Comparison of ENCODE assay signal across 10 cellular contexts in genomic region chr20:62376112-62377063, GRCh38. TPM values are rescaled to one million over a fixed set of nuclear protein-coding genes. Genes with fewer than 3 reads are reported as not detected.
DNase-seq lines count a peak whose midpoint lies in the region; ATAC-seq and TF ChIP-seq lines count a peak whose summit lies in the region.
"Had no signal": no experiment of that assay in that cellular context is flagged by ENCODE, and none has a peak within 500 bp of the region (broad histone marks: within the 10 kb centered on the region; RNA-seq: fewer than 3 reads in every experiment).

No MANE protein-coding gene starts in this region.

- DNase-seq in GM23338 (ENCODE audit: low spot score): peak; percentile 93
- DNase-seq in astrocyte of the cerebellum (ENCODE audit: low read depth): no peak
- DNase-seq in right atrium auricular region (ENCODE audit: low spot score): no peak
- peak; percentile 74 for DNase-seq in retina
- no peak for DNase-seq in stimulated activated naive CD4-positive, alpha-beta T cell treated with Interleukin-2 at 50 U/mL for 16 hours (lab: John Stamatoyannopoulos, UW)
- DNase-seq in stimulated activated naive CD8-positive, alpha-beta T cell treated with anti-CD3 and anti-CD28 coated beads, Interleukin-15, amount 100 ng/mL, for 72 hours: no peak
- DNase-seq in DMS79 (lab: John Stamatoyannopoulos, UW): no peak
- DNase-seq: effector memory CD4-positive, alpha-beta T cell; NCI-H1105 treated with DMSO at 0.1 percent for 48 hours had no signal

- H3K4me2 ChIP-seq in GM23338: peak overlapping the region; percentile 57; the same call in 1 of the 2 replicates

- TF ChIP-seq CTCF in GM23338 (conservative IDR thresholded peaks at IDR 0.05; ENCODE audit: low read depth in 2 of 2) (peak; percentile 48 to 77), astrocyte of the cerebellum (IDR thresholded peaks at IDR 0.05; ENCODE audit: low read depth, low read length, missing control alignments) (peak; percentile 54), right atrium auricular region (IDR thresholded peaks at IDR 0.05) (peak; percentile 33 to 63)

- H3K27ac ChIP-seq in GM23338 (ENCODE audit: low read depth): peak overlapping the region; percentile 97
- peak overlapping the region; percentile 57 to 78 for H3K27ac ChIP-seq in right atrium auricular region

- H3K4me1 Mint-ChIP-seq in GM23338: peaks cover 37% of the 10 kb centered on the region
- peaks cover 5% of the 10 kb centered on the region for H3K4me1 Mint-ChIP-seq in stimulated activated naive CD8-positive, alpha-beta T cell treated with anti-CD3 and anti-CD28 coated beads, Interleukin-15, amount 100 ng/mL, for 72 hours

- peak; percentile 85 for ATAC-seq in GM23338
- ATAC-seq in GM18505 (IDR thresholded peaks at IDR 0.05; ENCODE audit: unreplicated experiment): no peak
- no peak for ATAC-seq in stimulated activated naive CD8-positive, alpha-beta T cell treated with anti-CD3 and anti-CD28 coated beads, Interleukin-15, amount 100 ng/mL, for 72 hours

- H3K4me3 Mint-ChIP-seq in GM23338: no peak overlapping the region
- no peak overlapping the region for H3K4me3 Mint-ChIP-seq in stimulated activated naive CD8-positive, alpha-beta T cell treated with anti-CD3 and anti-CD28 coated beads, Interleukin-15, amount 100 ng/mL, for 72 hours

- H4K20me1 ChIP-seq in GM23338 (replicated peaks; ENCODE audit: insufficient read depth): no peaks in the 10 kb centered on the region

- H3K9me3 ChIP-seq in right atrium auricular region: no peaks in the 10 kb centered on the region

- no peak overlapping the region for H2AFZ ChIP-seq in GM23338

- H3K27me3 ChIP-seq in GM23338 (ENCODE audit: insufficient read depth) (no peaks in the 10 kb centered on the region), right atrium auricular region (no peaks in the 10 kb centered on the region)

- H3K4me3 ChIP-seq in GM23338 (0 out of 2 replicates have a peak overlapping the region, but pooled peaks have one; percentile 23), astrocyte of the cerebellum (ENCODE audit: low read depth, low read length) (no peak overlapping the region), right atrium auricular region (no peak overlapping the region)

- no peaks in the 10 kb centered on the region; the same call in 2 of the 3 replicates for H3K9me3 Mint-ChIP-seq in GM23338
- H3K9me3 Mint-ChIP-seq in stimulated activated naive CD8-positive, alpha-beta T cell treated with anti-CD3 and anti-CD28 coated beads, Interleukin-15, amount 100 ng/mL, for 72 hours: no peaks in the 10 kb centered on the region

- no peak for TF ChIP-seq POLR2A in GM18505 (IDR thresholded peaks at IDR 0.05; ENCODE audit: borderline replicate concordance, extremely low read depth, insufficient read depth, insufficient read length)

- no peaks in the 10 kb centered on the region for H3K9me2 ChIP-seq in GM23338 (ENCODE audit: insufficient read depth)

- peaks cover 10% of the 10 kb centered on the region; the same call in 1 of the 2 replicates for H3F3A ChIP-seq in GM23338 (replicated peaks; ENCODE audit: low read depth)

- H3K4me1 ChIP-seq in GM23338 (ENCODE audit: insufficient read depth) (peaks cover 14% of the 10 kb centered on the region), right atrium auricular region (peaks cover 0 to 64% of the 10 kb centered on the region in 2 donors)

- H3K79me2 ChIP-seq in GM23338 (replicated peaks; ENCODE audit: insufficient read depth): no peaks in the 10 kb centered on the region

- H3K27ac Mint-ChIP-seq in GM23338: peak overlapping the region; percentile 83; the same call in 1 of the 2 replicates
- H3K27ac Mint-ChIP-seq in stimulated activated naive CD8-positive, alpha-beta T cell treated with anti-CD3 and anti-CD28 coated beads, Interleukin-15, amount 100 ng/mL, for 72 hours: peak overlapping the region in 1 of 2 donors; percentile 4

- peaks cover 22% of the 10 kb centered on the region for H3K27me3 Mint-ChIP-seq in GM23338 (ENCODE audit: insufficient read depth, low read depth, poor library complexity)
- no peaks in the 10 kb centered on the region for H3K27me3 Mint-ChIP-seq in stimulated activated naive CD8-positive, alpha-beta T cell treated with anti-CD3 and anti-CD28 coated beads, Interleukin-15, amount 100 ng/mL, for 72 hours

- no peaks in the 10 kb centered on the region for H3K36me3 ChIP-seq in GM23338 (ENCODE audit: insufficient read depth)
- H3K36me3 ChIP-seq in right atrium auricular region: no peaks in the 10 kb centered on the region

- in situ Hi-C loops in astrocyte of the cerebellum (cut with HindIII; ENCODE audit: low sequenced_read_pairs): loop anchor here (25.0 kb wide), 1 partner anchor 89 kb away; no protein-coding TSS in a partner anchor

- H3K36me3 Mint-ChIP-seq in GM23338 (ENCODE audit: low read depth): peaks cover 7% of the 10 kb centered on the region; the same call in 2 of the 3 replicates

TF ChIP-seq in GM23338, 12 proteins besides CTCF, POLR2A, EP300 and RAD21 (continues in another document):
- TF ChIP-seq, protein P1, sequence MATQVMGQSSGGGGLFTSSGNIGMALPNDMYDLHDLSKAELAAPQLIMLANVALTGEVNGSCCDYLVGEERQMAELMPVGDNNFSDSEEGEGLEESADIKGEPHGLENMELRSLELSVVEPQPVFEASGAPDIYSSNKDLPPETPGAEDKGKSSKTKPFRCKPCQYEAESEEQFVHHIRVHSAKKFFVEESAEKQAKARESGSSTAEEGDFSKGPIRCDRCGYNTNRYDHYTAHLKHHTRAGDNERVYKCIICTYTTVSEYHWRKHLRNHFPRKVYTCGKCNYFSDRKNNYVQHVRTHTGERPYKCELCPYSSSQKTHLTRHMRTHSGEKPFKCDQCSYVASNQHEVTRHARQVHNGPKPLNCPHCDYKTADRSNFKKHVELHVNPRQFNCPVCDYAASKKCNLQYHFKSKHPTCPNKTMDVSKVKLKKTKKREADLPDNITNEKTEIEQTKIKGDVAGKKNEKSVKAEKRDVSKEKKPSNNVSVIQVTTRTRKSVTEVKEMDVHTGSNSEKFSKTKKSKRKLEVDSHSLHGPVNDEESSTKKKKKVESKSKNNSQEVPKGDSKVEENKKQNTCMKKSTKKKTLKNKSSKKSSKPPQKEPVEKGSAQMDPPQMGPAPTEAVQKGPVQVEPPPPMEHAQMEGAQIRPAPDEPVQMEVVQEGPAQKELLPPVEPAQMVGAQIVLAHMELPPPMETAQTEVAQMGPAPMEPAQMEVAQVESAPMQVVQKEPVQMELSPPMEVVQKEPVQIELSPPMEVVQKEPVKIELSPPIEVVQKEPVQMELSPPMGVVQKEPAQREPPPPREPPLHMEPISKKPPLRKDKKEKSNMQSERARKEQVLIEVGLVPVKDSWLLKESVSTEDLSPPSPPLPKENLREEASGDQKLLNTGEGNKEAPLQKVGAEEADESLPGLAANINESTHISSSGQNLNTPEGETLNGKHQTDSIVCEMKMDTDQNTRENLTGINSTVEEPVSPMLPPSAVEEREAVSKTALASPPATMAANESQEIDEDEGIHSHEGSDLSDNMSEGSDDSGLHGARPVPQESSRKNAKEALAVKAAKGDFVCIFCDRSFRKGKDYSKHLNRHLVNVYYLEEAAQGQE (IDR thresholded peaks at IDR 0.05; ENCODE audit: unreplicated experiment): no peak
- TF ChIP-seq ZNF114 (CRISPR knock-in tag; IDR thresholded peaks at IDR 0.05): no peak
- TF ChIP-seq POLR2AphosphoS5 (IDR thresholded peaks at IDR 0.05; ENCODE audit: low read depth): no peak
- no peak for TF ChIP-seq ZNF331 (CRISPR knock-in tag; IDR thresholded peaks at IDR 0.05; ENCODE audit: low read depth)
- TF ChIP-seq STAT1 (IDR thresholded peaks at IDR 0.05; ENCODE audit: unreplicated experiment): no peak
- TF ChIP-seq EZH2phosphoT487 (IDR thresholded peaks at IDR 0.05; ENCODE audit: unreplicated experiment): no peak
- no peak for TF ChIP-seq JUNB (IDR thresholded peaks at IDR 0.05; ENCODE audit: unreplicated experiment)

RNA-seq across cellular contexts. Expression of gene LAMA5, which starts 9.3 kb away (rescaled TPM):
- 215 and 298 TPM in 2 replicates for total RNA-seq in GM23338 (2014; rRNA removed; shearing (Covaris generic))
- 192 and 201 TPM in 2 replicates for polyA plus RNA-seq in GM23338 (2016; fragmentation: Nextera tagmentation; extraction: Ambion mirVana)
- 10 to 100 TPM; 61.1 to 69.4 TPM for total RNA-seq in right atrium auricular region

RNA-seq across cellular contexts. Expression of gene RPS21, which starts 10.5 kb away (rescaled TPM):
- total RNA-seq in GM23338 (2014; rRNA removed; shearing (Covaris generic)): 759 and 964 TPM in 2 replicates
- 2,298 and 2,471 TPM in 2 replicates for polyA plus RNA-seq in GM23338 (2016; fragmentation: Nextera tagmentation; extraction: Ambion mirVana)
- 1,000 to 10,000 TPM; 1,510 to 1,937 TPM for total RNA-seq in right atrium auricular region

RNA-seq across cellular contexts. Expression of gene CABLES2, which starts 30.7 kb away (rescaled TPM):
- 12.6 and 12.7 TPM in 2 replicates for total RNA-seq in GM23338 (2014; rRNA removed; shearing (Covaris generic))
- 4.3 and 5.1 TPM in 2 replicates for polyA plus RNA-seq in GM23338 (2016; fragmentation: Nextera tagmentation; extraction: Ambion mirVana)
- total RNA-seq in right atrium auricular region: 10 to 100 TPM; 10.8 to 17.7 TPM

RNA-seq across cellular contexts. Expression of gene RBBP8NL, which starts 51.0 kb away (rescaled TPM):
- 0.66 and 1.1 TPM in 2 replicates for total RNA-seq in GM23338 (2014; rRNA removed; shearing (Covaris generic))
- polyA plus RNA-seq in GM23338 (2016; fragmentation: Nextera tagmentation; extraction: Ambion mirVana): 0.10 and 0.64 TPM in 2 replicates
- not detected for total RNA-seq in right atrium auricular region

Comparison
In these comparisons a context has a peak if more than half of its experiments do, and no peak if none do; other contexts are left out.
1. DNase-seq: peak in GM23338 (single experiment) and retina (single experiment); none in astrocyte of the cerebellum (single experiment), right atrium auricular region (single experiment), stimulated activated naive CD4-positive, alpha-beta T cell treated with Interleukin-2 at 50 U/mL for 16 hours (single experiment), stimulated activated naive CD8-positive, alpha-beta T cell treated with anti-CD3 and anti-CD28 coated beads, Interleukin-15, amount 100 ng/mL, for 72 hours (0 of 2) and DMS79 (single experiment).
2. Peak in every context shown above with its lines, with median percentiles within 50 percentile points of each other: CTCF ChIP-seq.